8 cellular contexts compared by ENCODE assay signal in genomic region chr22:41447435-41448188, GRCh38. TPM values are rescaled to one million over a fixed set of nuclear protein-coding genes. Genes with fewer than 3 reads are reported as not detected.
DNase-seq lines count a peak whose midpoint lies in the region; ATAC-seq and TF ChIP-seq lines count a peak whose summit lies in the region.

No MANE protein-coding gene starts in this region.

- no peaks in the 10 kb centered on the region for H3K36me3 Mint-ChIP-seq in activated naive CD8-positive, alpha-beta T cell

- no peaks in the 10 kb centered on the region for H3K27me3 Mint-ChIP-seq in activated naive CD8-positive, alpha-beta T cell

- peaks cover 16% of the 10 kb centered on the region for H3K4me1 Mint-ChIP-seq in activated naive CD8-positive, alpha-beta T cell (ENCODE audit: low read depth)

- 0 to 1% (median 0%) methylated on average over 42 to 63 of the region's 63 CpGs for WGBS in ovary, 3 donors

- no peaks in the 10 kb centered on the region for H3K27me3 ChIP-seq in ovary

- no peaks in the 10 kb centered on the region for H3K9me3 ChIP-seq in SK-N-MC (ENCODE audit: low read depth, low read length)
- no peaks in the 10 kb centered on the region for H3K9me3 ChIP-seq in ovary

- peak overlapping the region; percentile 96 for H3K27ac Mint-ChIP-seq in activated naive CD8-positive, alpha-beta T cell

- H3K4me1 ChIP-seq in ovary (ENCODE audit: insufficient read depth) = peaks cover 6% of the 10 kb centered on the region

- no peaks in the 10 kb centered on the region for H3K9me3 Mint-ChIP-seq in activated naive CD8-positive, alpha-beta T cell (ENCODE audit: low read depth)

- TF ChIP-seq POLR2A in ovary (IDR thresholded peaks at IDR 0.05) = no peak

- no peak for TF ChIP-seq EP300 in ovary (IDR thresholded peaks at IDR 0.05)

- DNase-seq in DMS53 treated with DMSO at 0.1 percent for 48 hours (lab: John Stamatoyannopoulos, UW; ENCODE audit: unreplicated experiment) = peak; percentile 31
- DNase-seq in LHCN-M2 (ENCODE audit: low read depth) = peak; percentile 49
- DNase-seq in SK-N-MC (ENCODE audit: low read depth, low spot score) = no peak
- DNase-seq in Right ventricle myocardium superior = peak; percentile 85
- DNase-seq in ovary = peak; percentile 70 to 79 (median 73)
- DNase-seq in ureter (ENCODE audit: low spot score) = peak; percentile 75

- ATAC-seq in Right ventricle myocardium superior (ENCODE audit: poor library complexity) = peak; percentile 52
- no peak for ATAC-seq in HG03108 (IDR thresholded peaks at IDR 0.05; ENCODE audit: unreplicated experiment)

- TF ChIP-seq CTCF in ovary (IDR thresholded peaks at IDR 0.05) = no peak

- H3K4me3 ChIP-seq in SK-N-MC = peak overlapping the region; percentile 98
- peak overlapping the region; percentile 94 for H3K4me3 ChIP-seq in ovary

- H3K27ac ChIP-seq in SK-N-MC = peak overlapping the region; percentile 98
- peak overlapping the region; percentile 96 to 98 for H3K27ac ChIP-seq in ovary

- H3K9ac ChIP-seq in SK-N-MC (ENCODE audit: insufficient read length) = peak overlapping the region; percentile 95

- peak overlapping the region; percentile 98 for H3K4me3 Mint-ChIP-seq in activated naive CD8-positive, alpha-beta T cell

- H3K36me3 ChIP-seq in SK-N-MC (ENCODE audit: insufficient read depth, low read length) (peaks cover 8% of the 10 kb centered on the region; the same call in 1 of the 2 replicates), ovary (no peaks in the 10 kb centered on the region)

- intact Hi-C loops in Right ventricle myocardium superior (cut with DNase I) (no loop called here), ovary (cut with DNase I) (no loop called here)

RNA-seq across cellular contexts. Expression of gene TOB2, which starts 1.0 kb away (rescaled TPM):
- total RNA-seq in LHCN-M2 (2014; rRNA removed) = 17.8 and 22.9 TPM in 2 replicates
- polyA plus RNA-seq in LHCN-M2 (2012) = 17.6 TPM
- total RNA-seq in Right ventricle myocardium superior = 62.6 TPM
- total RNA-seq in ovary = 100 to 1,000 TPM in 1 of 7 donors, 10 to 100 TPM in 6; 24.0 to 110 (median 83.9) TPM
- polyA plus RNA-seq in ovary = 10 to 100 TPM; 22.8 to 40.3 TPM
- 49.9 TPM for total RNA-seq in ureter

RNA-seq across cellular contexts. Expression of gene PHF5A, which starts 20.9 kb away (rescaled TPM):
- 71.5 and 80.7 TPM in 2 replicates for total RNA-seq in LHCN-M2 (2014; rRNA removed)
- polyA plus RNA-seq in LHCN-M2 (2012) = 51.6 TPM
- total RNA-seq in Right ventricle myocardium superior = 26.4 TPM
- 10 to 100 TPM; 27.3 to 44.2 (median 32.0) TPM for total RNA-seq in ovary
- 10 to 100 TPM; 36.8 to 55.3 TPM for polyA plus RNA-seq in ovary
- 32.3 TPM for total RNA-seq in ureter

RNA-seq across cellular contexts. Expression of gene ACO2, which starts 21.3 kb away (rescaled TPM):
- total RNA-seq in LHCN-M2 (2014; rRNA removed) (61.2 and 64.4 TPM in 2 replicates), Right ventricle myocardium superior (835 TPM), ovary (10 to 100 TPM; 20.6 to 58.3 (median 50.7) TPM), ureter (121 TPM)
- polyA plus RNA-seq in LHCN-M2 (2012) = 76.4 TPM
- 10 to 100 TPM; 32.3 to 99.1 TPM for polyA plus RNA-seq in ovary
